8 cellular contexts compared by ENCODE assay signal in genomic region chr11:67302571-67303131, GRCh38. TPM values are rescaled to one million over a fixed set of nuclear protein-coding genes. Genes with fewer than 3 reads are reported as not detected.
DNase-seq lines count a peak whose midpoint lies in the region; ATAC-seq and TF ChIP-seq lines count a peak whose summit lies in the region.

No MANE protein-coding gene starts in this region.

- WGBS in right lobe of liver (ENCODE audit: insufficient coverage, low coverage, low lambda C conversion rate, missing lambda C conversion rate): 27% methylated on average over 7 of the region's 23 CpGs

- intact Hi-C loops in right lobe of liver (cut with DNase I) (no loop called here), tibial artery (cut with DNase I; ENCODE audit: low total_unique reads) (no loop called here)

- TF ChIP-seq POLR2A in right lobe of liver (IDR thresholded peaks at IDR 0.05): no peak

- TF ChIP-seq CTCF in choroid plexus epithelial cell (conservative IDR thresholded peaks at IDR 0.05; ENCODE audit: low read depth, low read length) (no peak), right lobe of liver (IDR thresholded peaks at IDR 0.05) (no peak), tibial artery (IDR thresholded peaks at IDR 0.05) (no peak), foreskin keratinocyte (conservative IDR thresholded peaks at IDR 0.05) (no peak)

- H3K27ac ChIP-seq in right lobe of liver (peak overlapping the region; percentile 36 to 75 (median 57)), tibial artery (peak overlapping the region; percentile 80 to 92), foreskin keratinocyte (no peak overlapping the region)

- H3K27me3 ChIP-seq in right lobe of liver (no peaks in the 10 kb centered on the region), tibial artery (no peaks in the 10 kb centered on the region), foreskin keratinocyte (no peaks in the 10 kb centered on the region)

- H3K36me3 ChIP-seq in right lobe of liver: peaks cover 0 to 8% (median 1%) of the 10 kb centered on the region in 4 donors
- peaks cover 24 to 53% (median 33%) of the 10 kb centered on the region in 3 donors for H3K36me3 ChIP-seq in tibial artery

- DNase-seq in Daoy (ENCODE audit: low read depth): peak; percentile 32
- peak; percentile 76 for DNase-seq in NCI-H510A treated with DMSO at 0.1 percent for 48 hours (lab: John Stamatoyannopoulos, UW)
- peak; percentile 88 for DNase-seq in choroid plexus epithelial cell (ENCODE audit: low read depth)
- DNase-seq in right lobe of liver: peak; percentile 59 to 70 (median 69)
- peak; percentile 36 to 73 for DNase-seq in tibial artery
- DNase-seq in NCI-H128 (lab: John Stamatoyannopoulos, UW; ENCODE audit: unreplicated experiment): no peak
- no peak for DNase-seq in foreskin keratinocyte

- peak overlapping the region; percentile 79 for H3K4me3 ChIP-seq in choroid plexus epithelial cell (ENCODE audit: low read depth, low read length)
- peak overlapping the region; percentile 93 to 99 (median 96) for H3K4me3 ChIP-seq in right lobe of liver
- peak overlapping the region; percentile 79 to 88 for H3K4me3 ChIP-seq in tibial artery

- H3K4me1 ChIP-seq in right lobe of liver (peaks cover 0 to 22% (median 8%) of the 10 kb centered on the region in 4 donors), tibial artery (peaks cover 0 to 33% (median 24%) of the 10 kb centered on the region in 4 donors), foreskin keratinocyte (no peaks in the 10 kb centered on the region)

- ATAC-seq in right lobe of liver (peak; percentile 32 to 58 (median 50)), HG03378 (IDR thresholded peaks at IDR 0.05; ENCODE audit: unreplicated experiment) (no peak), foreskin keratinocyte (no peak)

- H3K9me3 ChIP-seq in right lobe of liver: no peaks in the 10 kb centered on the region
- H3K9me3 ChIP-seq in tibial artery: no peaks in the 10 kb centered on the region

RNA-seq across cellular contexts. Expression of gene SSH3, which starts 0.7 kb away (rescaled TPM):
- total RNA-seq in Daoy (2014; rRNA removed; shearing (Covaris generic)): 2.9 and 6.9 TPM in 2 replicates
- total RNA-seq in right lobe of liver (10 to 100 TPM; 10.9 to 17.9 (median 14.5) TPM), foreskin keratinocyte (27.7 and 31.0 TPM in 2 replicates)
- 27.8 and 30.2 TPM in 2 replicates for polyA plus RNA-seq in foreskin keratinocyte

RNA-seq across cellular contexts. Expression of gene ANKRD13D, which starts 13.5 kb away (rescaled TPM):
- 13.1 and 24.0 TPM in 2 replicates for total RNA-seq in Daoy (2014; rRNA removed; shearing (Covaris generic))
- total RNA-seq in right lobe of liver: 10 to 100 TPM in 4 of 6 experiments, 1 to 10 TPM in 2; 7.7 to 14.1 (median 10.4) TPM
- 28.8 and 29.2 TPM in 2 replicates for total RNA-seq in foreskin keratinocyte
- polyA plus RNA-seq in foreskin keratinocyte: 25.3 and 26.1 TPM in 2 replicates

RNA-seq across cellular contexts. Expression of gene GRK2, which starts 36.4 kb away (rescaled TPM):
- total RNA-seq in Daoy (2014; rRNA removed; shearing (Covaris generic)): 27.5 and 54.1 TPM in 2 replicates
- total RNA-seq in right lobe of liver (10 to 100 TPM; 24.5 to 43.9 (median 28.5) TPM), foreskin keratinocyte (34.3 and 36.5 TPM in 2 replicates)
- 29.2 and 31.4 TPM in 2 replicates for polyA plus RNA-seq in foreskin keratinocyte

RNA-seq across cellular contexts. Expression of gene POLD4, which starts 50.7 kb away (rescaled TPM):
- total RNA-seq in Daoy (2014; rRNA removed; shearing (Covaris generic)): 54.2 and 56.2 TPM in 2 replicates
- total RNA-seq in right lobe of liver (100 to 1,000 TPM in 2 of 6 experiments, 10 to 100 TPM in 4; 70.5 to 216 (median 97.9) TPM), foreskin keratinocyte (41.5 and 50.5 TPM in 2 replicates)
- 83.2 and 107 TPM in 2 replicates for polyA plus RNA-seq in foreskin keratinocyte

Comparison
In these comparisons a context has a peak if more than half of its experiments do, and no peak if none do; other contexts are left out.
1. DNase-seq: peak in Daoy (single experiment), NCI-H510A treated with DMSO at 0.1 percent for 48 hours (single experiment), choroid plexus epithelial cell (single experiment), right lobe of liver (3 of 3) and tibial artery (2 of 2); none in NCI-H128 (single experiment) and foreskin keratinocyte (0 of 2).
2. ATAC-seq: peak in right lobe of liver (4 of 4); none in HG03378 (single experiment) and foreskin keratinocyte (single experiment).
3. Peak in every context shown above with its lines, with median percentiles within 50 percentile points of each other: H3K4me3 ChIP-seq.